ENCODE assay signal across 23 cellular contexts in genomic region chr20:12068146-12068545, GRCh38.
A peak's percentile ranks its signal among the peaks of the same experiment; 100 is the strongest.
DNase-seq lines count a peak whose midpoint lies in the region; ATAC-seq, FAIRE-seq and TF ChIP-seq lines count a peak whose summit lies in the region.
"Had no signal": no experiment of that assay in that cellular context is flagged by ENCODE, and none has a peak within 500 bp of the region (broad histone marks: within the 10 kb centered on the region; RNA-seq: fewer than 3 reads in every experiment).

No MANE protein-coding gene starts in this region.

- H2BK12ac ChIP-seq in H1 (ENCODE audit: low read depth, low read length) = no peak overlapping the region

- no peaks in the 10 kb centered on the region for H3K23me2 ChIP-seq in H1 (ENCODE audit: low read depth, low read length)

- ATAC-seq in esophagus mucosa = no peak
- ATAC-seq in HG03025 (IDR thresholded peaks at IDR 0.05; ENCODE audit: low FRiP score, unreplicated experiment) = no peak
- ATAC-seq: left lung, mucosa of descending colon had no signal

- POLR2A ChIA-PET in H1 (lab: Charles Lee; ENCODE audit: partially characterized antibody) = no interaction called here

- H3K79me2 ChIP-seq in Loucy (ENCODE audit: insufficient read depth, low read length) = no peaks in the 10 kb centered on the region
- no peaks in the 10 kb centered on the region for H3K79me2 ChIP-seq in H1 (ENCODE audit: control insufficient read depth in 1 of 2, insufficient read depth in 2 of 2, low read length in 2 of 2)

- no peak overlapping the region for H2BK15ac ChIP-seq in H1 (ENCODE audit: low read length)

- H2BK120ac ChIP-seq in H1 (replicated peaks; ENCODE audit: low read depth, low read length) = no peak overlapping the region

- H4K91ac ChIP-seq in H1 (replicated peaks; ENCODE audit: insufficient read length, low read length) = no peak overlapping the region

- no peaks in the 10 kb centered on the region for H3F3A ChIP-seq in Loucy (ENCODE audit: low read depth)

- TF ChIP-seq POLR2A in H1 (IDR thresholded peaks at IDR 0.05; ENCODE audit: control extremely low read depth in 1 of 2, low read depth in 2 of 2, low read length in 2 of 2) = no peak

- H3K9me2 ChIP-seq in Loucy (replicated peaks; ENCODE audit: low read depth, low read length) = no peaks in the 10 kb centered on the region

- H3K4me1 ChIP-seq in Loucy (ENCODE audit: insufficient read depth, low read length, poor library complexity, severe bottlenecking) = peaks cover 5% of the 10 kb centered on the region
- peaks cover 0 to 5% (median 3%) of the 10 kb centered on the region in 4 experiments; a peak in 2 of 7 replicates for H3K4me1 ChIP-seq in H1 (replicated peaks in 1 of 4; ENCODE audit: control insufficient read depth in 3 of 4, insufficient read depth in 4 of 4, low read length in 3 of 4)
- peaks cover 14% of the 10 kb centered on the region for H3K4me1 ChIP-seq in mesodermal cell (ENCODE audit: control insufficient read depth, insufficient read depth, low read length, poor library complexity, severe bottlenecking)
- H3K4me1 ChIP-seq: esophagus muscularis mucosa, left lung, prostate gland, transverse colon had no signal

- CTCF ChIA-PET in H1 (lab: Charles Lee; ENCODE audit: partially characterized antibody) = interaction anchor here (0.6 to 2.1 kb wide), 3 partner anchors 9 to 55 kb away, joined by 3 to 7 read pairs (median 3); no protein-coding TSS in a partner anchor

- H3K9ac ChIP-seq in Loucy (ENCODE audit: low read depth, low read length, poor library complexity, severe bottlenecking) = no peak overlapping the region
- no peak overlapping the region for H3K9ac ChIP-seq in H1 (replicated peaks in 1 of 4; ENCODE audit: extremely low read depth in 1 of 4, low read depth in 3 of 4, low read length in 3 of 4)

- H3K56ac ChIP-seq in H1 (replicated peaks; ENCODE audit: insufficient read length, low read depth, low read length) = no peak overlapping the region

- H3K27me3 ChIP-seq in Loucy (ENCODE audit: insufficient read depth, low read length, poor library complexity, severe bottlenecking) (no peaks in the 10 kb centered on the region), H1 (replicated peaks in 1 of 4; ENCODE audit: control insufficient read depth in 3 of 4, extremely low read depth in 1 of 4, insufficient read depth in 3 of 4, low read length in 3 of 4) (no peaks in the 10 kb centered on the region)
- H3K27me3 ChIP-seq: esophagus muscularis mucosa, left lung, stomach, transverse colon had no signal

- H3K4me3 ChIP-seq in Loucy (ENCODE audit: low read length, poor library complexity, severe bottlenecking) = no peak overlapping the region
- no peak overlapping the region for H3K4me3 ChIP-seq in H1 (ENCODE audit: extremely low read depth in 1 of 4, insufficient read depth in 2 of 4, low read depth in 3 of 4, low read length in 4 of 4)
- no peak overlapping the region for H3K4me3 ChIP-seq in mesodermal cell (ENCODE audit: extremely low read depth, insufficient read depth, low read length, poor library complexity, severe bottlenecking)
- H3K4me3 ChIP-seq: esophagus muscularis mucosa, left lung, mucosa of descending colon, prostate gland, stomach, transverse colon had no signal

- no peak overlapping the region for H3K18ac ChIP-seq in H1 (ENCODE audit: extremely low read depth, low read length)

- no peak overlapping the region for H2BK20ac ChIP-seq in H1 (ENCODE audit: low read length)

- H3K4me2 ChIP-seq in Loucy (ENCODE audit: low read depth, low read length, poor library complexity, severe bottlenecking) (no peak overlapping the region), H1 (ENCODE audit: insufficient read depth in 1 of 2, low read depth in 2 of 2, low read length in 2 of 2) (no peak overlapping the region)

- H4K5ac ChIP-seq in H1 (ENCODE audit: insufficient read length, low read depth, low read length) = no peak overlapping the region

- DNase-seq in ELF-1 (ENCODE audit: low read depth, low spot score) (peak; percentile 40), H1 (ENCODE audit: low read depth in 1 of 2, low spot score in 2 of 2) (no peak), GM10266 (ENCODE audit: extremely low spot score) (no peak), SHP77 (lab: John Stamatoyannopoulos, UW) (no peak)
- DNase-seq: activated CD4-positive, alpha-beta memory T cell treated with anti-CD3 and anti-CD28 coated beads for 36 hours; AML-193; amygdala; effector CD4-positive, alpha-beta T cell; EL; left lung; MM.1S; mucosa of descending colon; NCI-H187 treated with DMSO at 0.1 percent for 48 hours; NCI-H774; stimulated activated CD4-positive, alpha-beta T cell treated with anti-CD3 and anti-CD28 coated beads, Interleukin-4, amount 100 ng/mL, for 24 hours; stomach; transverse colon had no signal

- H3K9me3 ChIP-seq in Loucy (ENCODE audit: insufficient read depth, low read depth, low read length) (peaks cover 12% of the 10 kb centered on the region; the same call in 1 of the 2 replicates), H1 (ENCODE audit: insufficient read depth in 2 of 2, low read depth in 1 of 2, low read length in 1 of 2) (no peaks in the 10 kb centered on the region), mesodermal cell (ENCODE audit: control insufficient read depth, low read length) (peaks cover 14% of the 10 kb centered on the region)
- H3K9me3 ChIP-seq: esophagus muscularis mucosa, prostate gland had no signal

- H2BK5ac ChIP-seq in H1 (ENCODE audit: low read depth, low read length) = no peak overlapping the region

- no peak overlapping the region for H3K14ac ChIP-seq in H1 (ENCODE audit: insufficient read length)

- FAIRE-seq in H1 (lab: Jason Lieb, UNC) = peak; percentile 63

- no peak for TF ChIP-seq RAD21 in H1 (IDR thresholded peaks at IDR 0.05 in 1 of 2, conservative IDR thresholded peaks at IDR 0.05 in 1 of 2; ENCODE audit: low read depth in 2 of 2, low read length in 2 of 2)

- H2AFZ ChIP-seq in Loucy (ENCODE audit: low read length) = 0 out of 2 replicates have a peak overlapping the region, but pooled peaks have one; percentile 10
- 0 out of 2 replicates have a peak overlapping the region, but pooled peaks have one; percentile 64 for H2AFZ ChIP-seq in H1 (ENCODE audit: low read length)

- no peak for TF ChIP-seq CTCF in Loucy (conservative IDR thresholded peaks at IDR 0.05; ENCODE audit: low read length)
- no peak for TF ChIP-seq CTCF in H1 (IDR thresholded peaks at IDR 0.05; ENCODE audit: control extremely low read depth in 1 of 3, insufficient read depth in 1 of 3, low read depth in 1 of 3, low read length in 3 of 3)
- TF ChIP-seq CTCF in GM10266 (IDR thresholded peaks at IDR 0.05; ENCODE audit: control insufficient read depth, insufficient read depth, low read depth, missing control alignments) = no peak

- H3K79me1 ChIP-seq in H1 (ENCODE audit: low read depth, low read length) = no peaks in the 10 kb centered on the region

- H3K27ac ChIP-seq in H1 (ENCODE audit: low read depth, low read length) (no peak overlapping the region), mesodermal cell (ENCODE audit: low read depth, low read length, severe bottlenecking) (peak overlapping the region; percentile 62)
- H3K27ac ChIP-seq: esophagus muscularis mucosa, left lung, prostate gland, stomach, transverse colon had no signal

- H3K36me3 ChIP-seq in Loucy (ENCODE audit: insufficient read depth, low read length) (no peaks in the 10 kb centered on the region), H1 (ENCODE audit: control insufficient read depth in 2 of 4, insufficient read depth in 4 of 4, low read length in 3 of 4) (no peaks in the 10 kb centered on the region), mesodermal cell (ENCODE audit: control insufficient read depth, insufficient read depth, low read length) (no peaks in the 10 kb centered on the region)
- H3K36me3 ChIP-seq: esophagus muscularis mucosa, left lung, prostate gland, stomach, transverse colon had no signal

- H4K20me1 ChIP-seq in Loucy (ENCODE audit: insufficient read depth, low read length, poor library complexity, severe bottlenecking) (no peaks in the 10 kb centered on the region), H1 (replicated peaks in 1 of 2; ENCODE audit: control insufficient read depth in 1 of 2, insufficient read depth in 2 of 2, low read length in 2 of 2) (no peaks in the 10 kb centered on the region)

- no peak overlapping the region for H4K8ac ChIP-seq in H1 (ENCODE audit: extremely low read depth, insufficient read depth, low read length)

- H3K23ac ChIP-seq in H1 (ENCODE audit: insufficient read length) = no peak overlapping the region

- no peak overlapping the region for H2AK5ac ChIP-seq in H1 (ENCODE audit: low read depth, low read length)

- no peak overlapping the region for H3K4ac ChIP-seq in H1 (replicated peaks; ENCODE audit: insufficient read length, low read depth, low read length)

- TF ChIP-seq EP300 in H1 (IDR thresholded peaks at IDR 0.05; ENCODE audit: borderline replicate concordance in 1 of 2, low read depth in 2 of 2, low read length in 2 of 2) = no peak

- WGBS in H1 (ENCODE audit: extremely low coverage in 1 of 2, insufficient coverage in 1 of 2, insufficient read length in 1 of 2, insufficient replicate concordance in 2 of 2, low coverage in 1 of 2, low lambda C conversion rate in 2 of 2, missing lambda C conversion rate in 1 of 2), 2 experiments = 61% methylated on average over 2 of the region's 2 CpGs; no CpG with 5 or more reads in 1 of the 2 experiments
- 25 to 31% methylated on average over 1 to 2 of the region's 2 CpGs for WGBS in mesodermal cell (ENCODE audit: insufficient coverage in 2 of 2), 2 experiments

TF ChIP-seq in H1, 55 proteins besides CTCF, POLR2A, EP300 and RAD21:
- TF ChIP-seq KDM5A (IDR thresholded peaks at IDR 0.05; ENCODE audit: low read length) (no peak), CEBPB (IDR thresholded peaks at IDR 0.05; ENCODE audit: low read depth, low read length) (peak; percentile 70; the same call in 1 of the 2 replicates), ZNF274 (IDR thresholded peaks at IDR 0.05; ENCODE audit: borderline replicate concordance, extremely low read depth, low read length) (no peak), TEAD4 (IDR thresholded peaks at IDR 0.05; ENCODE audit: low read depth, low read length) (peak; percentile 85), TBP (IDR thresholded peaks at IDR 0.05; ENCODE audit: low read depth, low read length) (no peak)
